Comparison of ENCODE assay signal across 14 cellular contexts in genomic region chr1:95169544-95169943, GRCh38. TPM values are rescaled to one million over a fixed set of nuclear protein-coding genes. Genes with fewer than 3 reads are reported as not detected.
DNase-seq lines count a peak whose midpoint lies in the region; ATAC-seq and TF ChIP-seq lines count a peak whose summit lies in the region.
"Had no signal": no experiment of that assay in that cellular context is flagged by ENCODE, and none has a peak within 500 bp of the region (broad histone marks: within the 10 kb centered on the region; RNA-seq: fewer than 3 reads in every experiment).

No MANE protein-coding gene starts in this region.

- DNase-seq in ELR (ENCODE audit: low read depth) (peak; percentile 35), OCI-M1 (lab: John Stamatoyannopoulos, UW) (peak; percentile 65), myocyte (ENCODE audit: low read depth) (peak; percentile 23), right atrium auricular region (ENCODE audit: low spot score) (no peak), AG08396 (ENCODE audit: low spot score) (no peak), mesenteric fat pad (ENCODE audit: low spot score) (no peak)
- DNase-seq: foreskin melanocyte; MG63; naive thymus-derived CD4-positive, alpha-beta T cell; NCI-H2081 treated with DMSO at 0.1 percent for 48 hours; NCI-H82; SHP77 had no signal

- TF ChIP-seq CTCF in right atrium auricular region (IDR thresholded peaks at IDR 0.05): no peak

- ATAC-seq in esophagus mucosa (peak; percentile 95), GM18861 (IDR thresholded peaks at IDR 0.05; ENCODE audit: unreplicated experiment) (no peak)
- ATAC-seq: naive thymus-derived CD4-positive, alpha-beta T cell had no signal

- H3K4me1 ChIP-seq in right atrium auricular region: no peaks in the 10 kb centered on the region

- no peak overlapping the region for H3K27ac ChIP-seq in right atrium auricular region

- peaks cover 7% of the 10 kb centered on the region for H3K36me3 ChIP-seq in right atrium auricular region
- H3K36me3 ChIP-seq: MG63 had no signal

- no peaks in the 10 kb centered on the region for H3K27me3 ChIP-seq in right atrium auricular region
- H3K27me3 ChIP-seq: MG63 had no signal

- H3K4me3 ChIP-seq in right atrium auricular region: no peak overlapping the region
- H3K4me3 ChIP-seq: MG63 had no signal

- H3K9me3 ChIP-seq in right atrium auricular region: no peaks in the 10 kb centered on the region
- H3K9me3 ChIP-seq: MG63 had no signal

RNA-seq across cellular contexts. Expression of gene TLCD4, which starts 52.4 kb away (rescaled TPM):
- total RNA-seq in esophagus mucosa: 0.32 TPM
- total RNA-seq in myocyte: 5.3 and 9.1 TPM in 2 replicates
- 1.3 TPM for polyA plus RNA-seq in myocyte (2012)
- 10 to 100 TPM; 33.6 to 42.3 TPM for total RNA-seq in right atrium auricular region
- total RNA-seq in mesenteric fat pad: 15.9 TPM
- total RNA-seq: naive thymus-derived CD4-positive, alpha-beta T cell had no signal
- polyA plus RNA-seq: naive thymus-derived CD4-positive, alpha-beta T cell had no signal

Comparison
In these comparisons a context has a peak if more than half of its experiments do, and no peak if none do; other contexts are left out.
1. DNase-seq: peak in ELR (single experiment), OCI-M1 (single experiment) and myocyte (single experiment); none in right atrium auricular region (single experiment), AG08396 (single experiment) and mesenteric fat pad (single experiment).